8 cellular contexts compared by ENCODE assay signal in genomic region chr5:60540855-60541805, GRCh38.
DNase-seq lines count a peak whose midpoint lies in the region; ATAC-seq, FAIRE-seq and TF ChIP-seq lines count a peak whose summit lies in the region.
"Had no signal": no experiment of that assay in that cellular context is flagged by ENCODE, and none has a peak within 500 bp of the region (broad histone marks: within the 10 kb centered on the region; RNA-seq: fewer than 3 reads in every experiment).

No MANE protein-coding gene starts in this region.

- CTCF ChIA-PET in K562 (lab: Yijun Ruan, JAX; ENCODE audit: low intra/inter-chr PET ratio): no interaction called here

- H3K9ac ChIP-seq in K562 (ENCODE audit: insufficient read depth in 1 of 2, low read depth in 2 of 2, low read length in 2 of 2) (no peak overlapping the region), subcutaneous abdominal adipose tissue (ENCODE audit: low read length in 5 of 5) (no peak overlapping the region)

- no peak for DNase-seq in K562 (ENCODE audit: extremely low read depth in 1 of 4, low spot score in 3 of 4)
- no peak for DNase-seq in activated gamma-delta T cell (lab: John Stamatoyannopoulos, UW)
- no peak for DNase-seq in stimulated activated CD4-positive, alpha-beta T cell treated with anti-CD3 and anti-CD28 coated beads, Interleukin-15, amount 100 ng/mL, for 24 hours
- no peak for DNase-seq in NCI-H2081 treated with DMSO at 0.1 percent for 48 hours (lab: John Stamatoyannopoulos, UW)
- DNase-seq: T-cell had no signal

- ATAC-seq in GM19351 (IDR thresholded peaks at IDR 0.05; ENCODE audit: unreplicated experiment) (peak; percentile 89), HG03060 (IDR thresholded peaks at IDR 0.05; ENCODE audit: low read depth, unreplicated experiment) (peak; percentile 79), K562 (no peak)

- H3K9me3 ChIP-seq in K562 (replicated peaks; ENCODE audit: control insufficient read depth, insufficient read depth, low read depth, low read length) (no peaks in the 10 kb centered on the region), subcutaneous abdominal adipose tissue (ENCODE audit: control insufficient read depth in 5 of 5, low read length in 5 of 5) (no peaks in the 10 kb centered on the region)

- intact Hi-C loops in K562 (cut with micrococcal nuclease): no loop called here

- in situ Hi-C loops in K562 (cut with MboI): no loop called here

- H3K4me2 ChIP-seq in K562 (ENCODE audit: insufficient read depth, low read length): no peak overlapping the region

- no peaks in the 10 kb centered on the region for H3K79me2 ChIP-seq in K562 (ENCODE audit: control insufficient read depth, insufficient read depth, low read length)

- no peak for TF ChIP-seq POLR2A in K562 (conservative IDR thresholded peaks at IDR 0.05)

- H3K27ac ChIP-seq in K562 (ENCODE audit: extremely low read depth, low read depth, low read length) (no peak overlapping the region), subcutaneous abdominal adipose tissue (ENCODE audit: low read depth, low read length) (no peak overlapping the region)

- POLR2A ChIA-PET in K562 (lab: Yijun Ruan, JAX): interaction anchor here (0.7 kb wide), 1 partner anchor 942 kb away, joined by 3 read pairs; no protein-coding TSS in a partner anchor

- WGBS in K562 (ENCODE audit: insufficient coverage, low coverage, missing lambda C conversion rate): 1% methylated on average over 5 of the region's 5 CpGs

- no peaks in the 10 kb centered on the region for H3K9me1 ChIP-seq in K562 (ENCODE audit: control insufficient read depth, insufficient read depth, low read length)

- no peak overlapping the region for H2AFZ ChIP-seq in K562 (ENCODE audit: low read depth, low read length)

- TF ChIP-seq EP300 in K562 (IDR thresholded peaks at IDR 0.05; ENCODE audit: low read length): no peak

- H3K4me3 ChIP-seq in K562 (no peak overlapping the region), subcutaneous abdominal adipose tissue (ENCODE audit: low read depth in 1 of 5, low read length in 5 of 5) (peak overlapping the region in 4 of 5 donors; percentile 15 to 58 (median 30))

- no TSS peak for BruUV-seq in K562 (replicated peaks; lab: Mats Ljungman, UMichigan)

- H3K27me3 ChIP-seq in K562 (ENCODE audit: control insufficient read depth in 2 of 2, insufficient read depth in 2 of 2, low read length in 2 of 2) (no peaks in the 10 kb centered on the region), subcutaneous abdominal adipose tissue (ENCODE audit: control insufficient read depth in 5 of 5, insufficient read depth in 4 of 5, low read length in 5 of 5) (peaks cover 0 to 4% (median 0%) of the 10 kb centered on the region in 5 donors)

- no peak for TF ChIP-seq RAD21 in K562 (CRISPR knock-in tag; conservative IDR thresholded peaks at IDR 0.05 in 1 of 2, IDR thresholded peaks at IDR 0.05 in 1 of 2)

- H4K20me1 ChIP-seq in K562 (replicated peaks; ENCODE audit: control insufficient read depth, insufficient read depth, low read length): no peaks in the 10 kb centered on the region

- FAIRE-seq in K562 (lab: Jason Lieb, UNC): no peak

- H3K36me3 ChIP-seq in K562 (ENCODE audit: control insufficient read depth, insufficient read depth, low read length) (no peaks in the 10 kb centered on the region), subcutaneous abdominal adipose tissue (ENCODE audit: control insufficient read depth in 5 of 5, insufficient read depth in 5 of 5, low read length in 5 of 5) (no peaks in the 10 kb centered on the region)

- no peak for TF ChIP-seq CTCF in K562 (IDR thresholded peaks at IDR 0.05 in 2 of 3, conservative IDR thresholded peaks at IDR 0.05 in 1 of 3; ENCODE audit: insufficient read depth in 2 of 3, low read depth in 1 of 3, low read length in 3 of 3)

- H3K4me1 ChIP-seq in K562 (replicated peaks in 1 of 2; ENCODE audit: control insufficient read depth in 2 of 2, insufficient read depth in 2 of 2, low read length in 2 of 2) (no peaks in the 10 kb centered on the region), subcutaneous abdominal adipose tissue (ENCODE audit: control insufficient read depth in 5 of 5, insufficient read depth in 5 of 5, low read length in 5 of 5) (peaks cover 0 to 27% (median 6%) of the 10 kb centered on the region in 5 donors)

TF ChIP-seq in K562, 482 proteins besides CTCF, POLR2A, EP300 and RAD21:
- TF ChIP-seq ZNF436 (CRISPR knock-in tag; IDR thresholded peaks at IDR 0.05): no peak
- TF ChIP-seq CEBPG (CRISPR knock-in tag; IDR thresholded peaks at IDR 0.05): no peak
- peak; percentile 66 to 95 for TF ChIP-seq CEBPG (tag; conservative IDR thresholded peaks at IDR 0.05 in 1 of 2, IDR thresholded peaks at IDR 0.05 in 1 of 2)
- TF ChIP-seq ETS1 (conservative IDR thresholded peaks at IDR 0.05; ENCODE audit: control insufficient read depth, low read depth, low read length): no peak
